In genomic region chr15:87604857-87605446, GRCh38 we compare ENCODE assay signal across 8 cellular contexts.
DNase-seq lines count a peak whose midpoint lies in the region; ATAC-seq and TF ChIP-seq lines count a peak whose summit lies in the region.

No MANE protein-coding gene starts in this region.

- no peaks in the 10 kb centered on the region for H3K36me3 ChIP-seq in ascending aorta

- no peak overlapping the region for H3K27ac Mint-ChIP-seq in nephron progenitor cell

- H3K4me3 Mint-ChIP-seq in nephron progenitor cell = no peak overlapping the region

- no peaks in the 10 kb centered on the region for H3K9me3 Mint-ChIP-seq in nephron progenitor cell

- no peak overlapping the region for H3K4me3 ChIP-seq in ascending aorta

- DNase-seq in GM10266 (ENCODE audit: extremely low spot score) (peak; percentile 10), HK-2 (ENCODE audit: unreplicated experiment) (peak; percentile 5), ascending aorta (ENCODE audit: low spot score in 2 of 2) (no peak), nephron progenitor cell (peak; percentile 44), NCI-H345 (lab: John Stamatoyannopoulos, UW) (no peak), inferior parietal cortex (ENCODE audit: extremely low spot score) (no peak), hepatic stellate cell (ENCODE audit: low spot score) (no peak)

- H3K4me1 ChIP-seq in ascending aorta = peaks cover under 1 to 9% of the 10 kb centered on the region in 2 donors

- no peak overlapping the region for H3K27ac ChIP-seq in ascending aorta

- H3K4me1 Mint-ChIP-seq in nephron progenitor cell = no peaks in the 10 kb centered on the region

- no peak for ATAC-seq in HG03439 (IDR thresholded peaks at IDR 0.05; ENCODE audit: unreplicated experiment)

- H3K36me3 Mint-ChIP-seq in nephron progenitor cell (ENCODE audit: low read depth) = no peaks in the 10 kb centered on the region

- no peaks in the 10 kb centered on the region for H3K27me3 Mint-ChIP-seq in nephron progenitor cell (ENCODE audit: low read depth, poor library complexity)

- no peaks in the 10 kb centered on the region for H3K9me3 ChIP-seq in ascending aorta

- TF ChIP-seq CTCF in GM10266 (IDR thresholded peaks at IDR 0.05; ENCODE audit: control insufficient read depth, insufficient read depth, low read depth, missing control alignments) = peak; percentile 17
- peak in 2 of 3 experiments; percentile 22 to 24 for TF ChIP-seq CTCF in ascending aorta (IDR thresholded peaks at IDR 0.05)
- peak; percentile 73 for TF ChIP-seq CTCF in nephron progenitor cell (IDR thresholded peaks at IDR 0.05)

- intact Hi-C loops in ascending aorta (cut with DNase I) = loop anchor here (5.0 kb wide), 1 partner anchor 128 kb away; no protein-coding TSS in a partner anchor

- no peaks in the 10 kb centered on the region for H3K27me3 ChIP-seq in ascending aorta

Comparison
In these comparisons a context has a peak if more than half of its experiments do, and no peak if none do; other contexts are left out.
1. DNase-seq: peak in GM10266 (single experiment), HK-2 (single experiment) and nephron progenitor cell (single experiment); none in ascending aorta (0 of 2), NCI-H345 (single experiment), inferior parietal cortex (single experiment) and hepatic stellate cell (single experiment).
2. CTCF ChIP-seq: peak in every context shown above with its lines; median percentile 73 in nephron progenitor cell; 23 in ascending aorta; 17 in GM10266.